Comparison of ENCODE assay signal across 11 cellular contexts in genomic region chr6:41439524-41440418, GRCh38.
A peak's percentile ranks its signal among the peaks of the same experiment; 100 is the strongest.
DNase-seq lines count a peak whose midpoint lies in the region; ATAC-seq and TF ChIP-seq lines count a peak whose summit lies in the region.
"Had no signal": no experiment of that assay in that cellular context is flagged by ENCODE, and none has a peak within 500 bp of the region (broad histone marks: within the 10 kb centered on the region; RNA-seq: fewer than 3 reads in every experiment).

No MANE protein-coding gene starts in this region.

- H3K9me3 ChIP-seq in right atrium auricular region, result no peaks in the 10 kb centered on the region
- H3K9me3 ChIP-seq: SK-N-SH had no signal

- peak; percentile 42 for DNase-seq in activated CD4-positive, alpha-beta T cell treated with anti-CD3 and anti-CD28 coated beads for 36 hours
- DNase-seq in activated CD4-positive, alpha-beta T cell treated with anti-CD3 and anti-CD28 coated beads for 4 hours, result no peak
- DNase-seq in SKM-1 treated with dmso at 0.1 percent for 144 hours (lab: John Stamatoyannopoulos, UW; ENCODE audit: unreplicated experiment), result peak; percentile 77
- DNase-seq in COLO829 (ENCODE audit: low spot score), result no peak
- DNase-seq in right atrium auricular region (ENCODE audit: low spot score), result no peak
- no peak for DNase-seq in NCI-H1105 (lab: John Stamatoyannopoulos, UW)
- DNase-seq: SK-N-SH had no signal

- CTCF ChIA-PET in activated CD4-positive, alpha-beta T cell treated with anti-CD3 and anti-CD28 coated beads for 36 hours (lab: Charles Lee), result interaction anchor here (0.7 to 1.6 kb wide), 5 partner anchors 9 to 140 kb away, joined by 3 to 9 read pairs (median 3); no protein-coding TSS in a partner anchor

- no peaks in the 10 kb centered on the region for H3K9me3 Mint-ChIP-seq in activated CD4-positive, alpha-beta T cell treated with anti-CD3 and anti-CD28 coated beads for 36 hours (ENCODE audit: low read depth)
- no peaks in the 10 kb centered on the region for H3K9me3 Mint-ChIP-seq in nephron

- H3K27ac Mint-ChIP-seq in activated CD4-positive, alpha-beta T cell treated with anti-CD3 and anti-CD28 coated beads for 36 hours, result peak overlapping the region; percentile 65
- H3K27ac Mint-ChIP-seq in nephron, result peak overlapping the region; percentile 42 to 65 (median 57)

- peaks cover 8% of the 10 kb centered on the region for H3K27me3 Mint-ChIP-seq in activated CD4-positive, alpha-beta T cell treated with anti-CD3 and anti-CD28 coated beads for 36 hours
- H3K27me3 Mint-ChIP-seq in nephron (ENCODE audit: low read depth), result peaks cover 34% of the 10 kb centered on the region

- no peak overlapping the region for H3K4me3 Mint-ChIP-seq in activated CD4-positive, alpha-beta T cell treated with anti-CD3 and anti-CD28 coated beads for 36 hours
- H3K4me3 Mint-ChIP-seq in nephron, result no peak overlapping the region

- no peak overlapping the region for H3K27ac ChIP-seq in right atrium auricular region
- H3K27ac ChIP-seq: skin epidermis had no signal

- no peaks in the 10 kb centered on the region for H3K36me3 Mint-ChIP-seq in activated CD4-positive, alpha-beta T cell treated with anti-CD3 and anti-CD28 coated beads for 36 hours (ENCODE audit: low read depth)
- H3K36me3 Mint-ChIP-seq in nephron (ENCODE audit: low read depth), result no peaks in the 10 kb centered on the region

- TF ChIP-seq CTCF in nephron (IDR thresholded peaks at IDR 0.05; ENCODE audit: unreplicated experiment in 3 of 3), result no peak
- TF ChIP-seq CTCF in right atrium auricular region (IDR thresholded peaks at IDR 0.05), result no peak

- peak; percentile 83 for ATAC-seq in activated CD4-positive, alpha-beta T cell treated with anti-CD3 and anti-CD28 coated beads for 36 hours
- ATAC-seq in HG02870 (IDR thresholded peaks at IDR 0.05; ENCODE audit: unreplicated experiment), result peak; percentile 57

- H3K4me1 ChIP-seq in right atrium auricular region, result peaks cover 0 to 18% of the 10 kb centered on the region in 2 donors

- H3K4me3 ChIP-seq in right atrium auricular region, result no peak overlapping the region
- H3K4me3 ChIP-seq: lung, skin epidermis had no signal

- intact Hi-C loops in activated CD4-positive, alpha-beta T cell treated with anti-CD3 and anti-CD28 coated beads for 36 hours (cut with DNase I, micrococcal nuclease), result no loop called here

- no peaks in the 10 kb centered on the region for H3K27me3 ChIP-seq in right atrium auricular region

- H3K4me1 Mint-ChIP-seq in activated CD4-positive, alpha-beta T cell treated with anti-CD3 and anti-CD28 coated beads for 36 hours, result peaks cover 30% of the 10 kb centered on the region
- H3K4me1 Mint-ChIP-seq in nephron, result peaks cover 63% of the 10 kb centered on the region

- no peaks in the 10 kb centered on the region for H3K36me3 ChIP-seq in right atrium auricular region

- POLR2A ChIA-PET in activated CD4-positive, alpha-beta T cell treated with anti-CD3 and anti-CD28 coated beads for 36 hours (lab: Charles Lee), result no interaction called here

Comparison
In these comparisons a context has a peak if more than half of its experiments do, and no peak if none do; other contexts are left out.
1. DNase-seq: peak in activated CD4-positive, alpha-beta T cell treated with anti-CD3 and anti-CD28 coated beads for 36 hours (single experiment) and SKM-1 treated with dmso at 0.1 percent for 144 hours (single experiment); none in activated CD4-positive, alpha-beta T cell treated with anti-CD3 and anti-CD28 coated beads for 4 hours (0 of 2), COLO829 (single experiment), right atrium auricular region (single experiment) and NCI-H1105 (single experiment).